ENCODE assay signal across 1 cellular context in the genomic region with DNA sequence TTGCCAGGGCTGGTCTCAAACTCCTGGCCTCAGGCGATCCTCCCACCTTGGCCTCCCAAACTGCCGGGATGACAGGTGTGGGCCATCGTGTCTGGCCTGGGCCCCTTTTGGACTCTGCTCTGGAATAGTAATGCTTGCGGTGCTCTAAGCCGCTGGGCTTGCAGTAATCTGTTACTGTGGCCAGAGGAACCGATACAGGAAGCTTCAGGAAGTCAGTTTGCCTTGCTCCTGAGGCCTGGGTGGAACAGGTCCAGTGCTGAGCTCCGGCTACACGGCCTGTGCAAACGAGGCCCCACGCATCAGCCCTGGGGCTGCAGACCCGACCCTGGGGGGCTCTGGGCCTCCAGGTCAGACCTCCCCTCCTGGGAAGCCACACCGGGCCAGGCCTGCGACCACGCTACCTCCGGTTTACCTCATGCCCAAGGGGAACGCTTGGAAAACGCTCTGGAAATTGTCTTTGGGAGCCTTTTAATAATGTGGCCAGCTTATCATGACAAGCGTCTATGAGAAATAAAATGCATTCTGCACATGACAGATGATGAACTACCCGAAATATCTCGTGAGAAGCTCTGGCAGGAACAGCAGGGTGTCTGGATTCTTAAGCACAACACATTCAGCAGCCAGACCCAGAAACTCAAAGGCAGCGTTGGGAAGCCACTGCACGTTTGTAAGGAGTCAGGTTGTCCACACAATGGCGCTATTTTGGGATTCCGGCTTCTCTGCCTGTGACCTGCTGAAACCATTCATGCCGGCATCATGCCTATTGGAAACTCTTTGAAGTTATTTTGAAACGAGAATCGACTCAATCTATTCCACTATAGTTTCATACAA.
TF ChIP-seq lines count a peak whose summit lies in the region.

No MANE protein-coding gene starts in this region.

TF ChIP-seq in HepG2, 621 proteins besides CTCF, POLR2A, EP300 and RAD21 (continued from another document and continues in another):
- TF ChIP-seq CREBL2 (CRISPR knock-in tag; IDR thresholded peaks at IDR 0.05; ENCODE audit: borderline replicate concordance) (no peak), ZNF280D (CRISPR knock-in tag; IDR thresholded peaks at IDR 0.05) (peak; percentile 61), RARA (CRISPR knock-in tag; IDR thresholded peaks at IDR 0.05) (no peak), TCF7L2 (IDR thresholded peaks at IDR 0.05; ENCODE audit: low read depth, low read length) (no peak), BRD4 (CRISPR knock-in tag; IDR thresholded peaks at IDR 0.05) (no peak), MLLT10 (CRISPR knock-in tag; IDR thresholded peaks at IDR 0.05) (no peak), ONECUT2 (CRISPR knock-in tag; IDR thresholded peaks at IDR 0.05) (no peak), KLF11 (CRISPR knock-in tag; IDR thresholded peaks at IDR 0.05) (no peak), ZNF121 (CRISPR knock-in tag; IDR thresholded peaks at IDR 0.05) (no peak), RAD51 (IDR thresholded peaks at IDR 0.05; ENCODE audit: borderline replicate concordance) (no peak), ZNF274 (CRISPR knock-in tag; IDR thresholded peaks at IDR 0.05) (no peak), ZNF331 (CRISPR knock-in tag; IDR thresholded peaks at IDR 0.05) (peak; percentile 31), GMEB2 (CRISPR knock-in tag; IDR thresholded peaks at IDR 0.05; ENCODE audit: low read depth) (no peak), ZNF660 (CRISPR knock-in tag; IDR thresholded peaks at IDR 0.05; ENCODE audit: borderline replicate concordance, low read depth) (no peak), ZMYM4 (CRISPR knock-in tag; IDR thresholded peaks at IDR 0.05) (no peak), EZH2 (conservative IDR thresholded peaks at IDR 0.05; ENCODE audit: low read depth, low read length) (no peak), ZNF761 (CRISPR knock-in tag; conservative IDR thresholded peaks at IDR 0.05) (0 out of 2 replicates have a peak, but pooled peaks have one; percentile 39), ZNF124 (CRISPR knock-in tag; IDR thresholded peaks at IDR 0.05) (no peak), AKNA (CRISPR knock-in tag; IDR thresholded peaks at IDR 0.05; ENCODE audit: borderline replicate concordance) (no peak), YEATS4 (CRISPR knock-in tag; IDR thresholded peaks at IDR 0.05; ENCODE audit: borderline replicate concordance) (no peak; the same call in 1 of the 2 replicates), POLR2AphosphoS5 (IDR thresholded peaks at IDR 0.05; ENCODE audit: low read depth, low read length) (no peak; the same call in 1 of the 2 replicates), MYC (CRISPR knock-in tag; IDR thresholded peaks at IDR 0.05; ENCODE audit: borderline replicate concordance) (peak; percentile 54; the same call in 1 of the 2 replicates), ZHX2 (IDR thresholded peaks at IDR 0.05; ENCODE audit: low read depth) (no peak), ZHX2 (CRISPR knock-in tag; IDR thresholded peaks at IDR 0.05; ENCODE audit: borderline replicate concordance) (no peak), NCOR1 (IDR thresholded peaks at IDR 0.05; ENCODE audit: borderline replicate concordance, low read length) (no peak), KDM5A (IDR thresholded peaks at IDR 0.05; ENCODE audit: borderline replicate concordance, low read length) (no peak), SATB2 (CRISPR knock-in tag; IDR thresholded peaks at IDR 0.05) (no peak), POLR2AphosphoS2 (IDR thresholded peaks at IDR 0.05; ENCODE audit: low read depth, low read length) (no peak), ZFP36L1 (CRISPR knock-in tag; IDR thresholded peaks at IDR 0.05) (no peak), ZNF317 (CRISPR knock-in tag; IDR thresholded peaks at IDR 0.05) (no peak), POGK (CRISPR knock-in tag; conservative IDR thresholded peaks at IDR 0.05) (no peak), ZNF772 (CRISPR knock-in tag; IDR thresholded peaks at IDR 0.05) (no peak), SRSF9 (IDR thresholded peaks at IDR 0.05; ENCODE audit: borderline replicate concordance, insufficient read depth, low read depth, low read length, poor library complexity, severe bottlenecking) (no peak), ESRRA (CRISPR knock-in tag; IDR thresholded peaks at IDR 0.05; ENCODE audit: low read depth) (no peak), AHR (CRISPR knock-in tag; IDR thresholded peaks at IDR 0.05) (no peak), ZNF570 (CRISPR knock-in tag; IDR thresholded peaks at IDR 0.05; ENCODE audit: borderline replicate concordance) (no peak), SMC3 (IDR thresholded peaks at IDR 0.05; ENCODE audit: low read length) (peak; percentile 54; the same call in 1 of the 2 replicates), KDM5B (CRISPR knock-in tag; IDR thresholded peaks at IDR 0.05; ENCODE audit: borderline replicate concordance) (no peak)
- TF ChIP-seq, protein P1, sequence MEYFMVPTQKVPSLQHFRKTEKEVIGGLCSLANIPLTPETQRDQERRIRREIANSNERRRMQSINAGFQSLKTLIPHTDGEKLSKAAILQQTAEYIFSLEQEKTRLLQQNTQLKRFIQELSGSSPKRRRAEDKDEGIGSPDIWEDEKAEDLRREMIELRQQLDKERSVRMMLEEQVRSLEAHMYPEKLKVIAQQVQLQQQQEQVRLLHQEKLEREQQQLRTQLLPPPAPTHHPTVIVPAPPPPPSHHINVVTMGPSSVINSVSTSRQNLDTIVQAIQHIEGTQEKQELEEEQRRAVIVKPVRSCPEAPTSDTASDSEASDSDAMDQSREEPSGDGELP (IDR thresholded peaks at IDR 0.05; ENCODE audit: borderline replicate concordance, low read depth), result no peak
- TF ChIP-seq, protein P2, sequence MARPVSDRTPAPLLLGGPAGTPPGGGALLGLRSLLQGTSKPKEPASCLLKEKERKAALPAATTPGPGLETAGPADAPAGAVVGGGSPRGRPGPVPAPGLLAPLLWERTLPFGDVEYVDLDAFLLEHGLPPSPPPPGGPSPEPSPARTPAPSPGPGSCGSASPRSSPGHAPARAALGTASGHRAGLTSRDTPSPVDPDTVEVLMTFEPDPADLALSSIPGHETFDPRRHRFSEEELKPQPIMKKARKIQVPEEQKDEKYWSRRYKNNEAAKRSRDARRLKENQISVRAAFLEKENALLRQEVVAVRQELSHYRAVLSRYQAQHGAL (CRISPR knock-in tag; IDR thresholded peaks at IDR 0.05; ENCODE audit: not compliant biosample characterization), result no peak
